Comparison of ENCODE assay signal across 17 cellular contexts in the genomic region with DNA sequence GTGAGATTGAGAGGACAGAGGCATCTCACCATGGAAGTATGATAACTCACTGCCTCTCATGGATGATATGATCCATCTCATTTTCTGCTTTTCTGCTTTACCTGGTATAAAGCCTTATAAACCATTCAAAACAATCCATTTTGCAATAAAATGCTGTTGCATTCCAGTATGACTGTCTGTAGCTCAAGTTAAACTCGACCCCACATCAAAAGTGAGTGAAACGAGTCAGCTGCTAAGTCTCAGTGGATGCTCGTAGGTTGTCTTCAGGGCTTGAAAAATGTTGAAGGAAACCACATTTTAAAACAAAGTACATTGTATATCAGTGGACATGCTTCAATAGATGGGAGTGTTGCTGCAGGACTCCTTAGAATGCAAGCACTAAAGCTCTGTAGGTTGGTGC.
"Had no signal": no experiment of that assay in that cellular context is flagged by ENCODE, and none has a peak within 500 bp of the region (broad histone marks: within the 10 kb centered on the region; RNA-seq: fewer than 3 reads in every experiment).

No MANE protein-coding gene starts in this region.

- H3K27me3 ChIP-seq: adrenal gland, stomach had no signal

- H3K36me3 Mint-ChIP-seq: immature natural killer cell; naive thymus-derived CD8-positive, alpha-beta T cell; T-cell had no signal

- H3K27ac Mint-ChIP-seq: activated T-helper 1 cell treated with anti-CD3 and anti-CD28 coated beads, Interleukin-12 subunit alpha, Interleukin-12 subunit beta, Interleukin-2, Interleukin-4 antibody, amounts not matched to agents 30 ng/mL and 10 ng/mL and 1 ng/mL, durations not matched to agents 14 hours and 24 hours and 36 hours; immature natural killer cell; naive thymus-derived CD8-positive, alpha-beta T cell; progenitor cell of endocrine pancreas; T-cell had no signal

- ATAC-seq: mucosa of descending colon; naive thymus-derived CD8-positive, alpha-beta T cell; sciatic nerve; T-cell had no signal

- H3K27ac ChIP-seq: stomach had no signal

- H3K9me3 Mint-ChIP-seq: activated T-helper 1 cell treated with anti-CD3 and anti-CD28 coated beads, Interleukin-12 subunit alpha, Interleukin-12 subunit beta, Interleukin-2, Interleukin-4 antibody, amounts not matched to agents 30 ng/mL and 10 ng/mL and 1 ng/mL, durations not matched to agents 14 hours and 24 hours and 36 hours had no signal

- H3K27me3 Mint-ChIP-seq: naive thymus-derived CD8-positive, alpha-beta T cell; progenitor cell of endocrine pancreas; T-cell had no signal

- DNase-seq: activated CD4-positive, alpha-beta T cell treated with anti-CD3 and anti-CD28 coated beads for 48 hours; activated naive CD4-positive, alpha-beta T cell; cortex of kidney; effector CD8-positive, alpha-beta T cell; glutamatergic neuron; immature natural killer cell; left cardiac atrium; mucosa of descending colon; naive thymus-derived CD8-positive, alpha-beta T cell; stimulated activated CD4-positive, alpha-beta T cell treated with anti-CD3 and anti-CD28 coated beads, Interleukin-4, amount 100 ng/mL, for 4 hours; stomach; T-cell had no signal

- H3K4me1 Mint-ChIP-seq: immature natural killer cell; naive thymus-derived CD8-positive, alpha-beta T cell; T-cell had no signal

- H3K4me3 Mint-ChIP-seq: activated T-helper 1 cell treated with anti-CD3 and anti-CD28 coated beads, Interleukin-12 subunit alpha, Interleukin-12 subunit beta, Interleukin-2, Interleukin-4 antibody, amounts not matched to agents 30 ng/mL and 10 ng/mL and 1 ng/mL, durations not matched to agents 14 hours and 24 hours and 36 hours; immature natural killer cell; naive thymus-derived CD8-positive, alpha-beta T cell; T-cell had no signal

- H3K9me3 ChIP-seq: adrenal gland, mucosa of descending colon, stomach had no signal

- H3K36me3 ChIP-seq: adrenal gland, stomach had no signal

- H3K4me1 ChIP-seq: stomach had no signal

- H3K4me3 ChIP-seq: adrenal gland, lung, mucosa of descending colon, stomach had no signal
